ENCODE assay signal across 14 cellular contexts in the genomic region with DNA sequence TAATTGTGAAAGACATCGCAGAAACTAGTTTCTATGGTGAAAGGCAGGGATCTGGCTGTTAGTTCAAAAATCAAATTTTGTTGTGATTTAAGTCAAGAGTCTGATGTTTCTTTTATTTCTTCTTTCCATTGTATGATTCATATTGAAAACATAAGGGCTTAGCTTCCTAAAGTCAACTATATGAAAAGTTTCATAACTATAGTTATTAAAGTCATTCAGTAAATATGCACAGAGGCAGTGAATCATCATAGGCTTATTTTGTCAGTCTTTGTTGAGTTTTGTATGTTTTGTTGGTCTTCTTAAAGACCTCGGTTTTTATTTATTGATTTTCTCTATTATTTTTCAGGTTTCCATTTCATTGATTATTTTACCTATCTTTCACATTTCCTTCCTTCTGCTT. TPM values are rescaled to one million over a fixed set of nuclear protein-coding genes. Genes with fewer than 3 reads are reported as not detected.
DNase-seq lines count a peak whose midpoint lies in the region; ATAC-seq, FAIRE-seq and TF ChIP-seq lines count a peak whose summit lies in the region.
"Not testable (repeated sequence)": the region's sequence is repeated elsewhere in the genome, so short reads cannot be mapped to it uniquely, and the experiment has no call there.
"Had no signal": no experiment of that assay in that cellular context is flagged by ENCODE, and none has a peak within 500 bp of the region (broad histone marks: within the 10 kb centered on the region; RNA-seq: fewer than 3 reads in every experiment).

No MANE protein-coding gene starts in this region.

- TF ChIP-seq POLR2A in A549 (IDR thresholded peaks at IDR 0.05; ENCODE audit: low read length); endothelial cell of umbilical vein (IDR thresholded peaks at IDR 0.05; ENCODE audit: low read depth, low read length): not testable (repeated sequence)

- CTCF ChIA-PET in A549 (lab: Yijun Ruan, JAX); endothelial cell of umbilical vein (lab: Charles Lee): not testable (repeated sequence)

- not testable (repeated sequence) for H3K9ac ChIP-seq in endothelial cell of umbilical vein (replicated peaks; ENCODE audit: extremely low read depth, insufficient read depth, low read length)

- not testable (repeated sequence) for TF ChIP-seq RAD21 in A549 (conservative IDR thresholded peaks at IDR 0.05 in 1 of 2, IDR thresholded peaks at IDR 0.05 in 1 of 2)

- not testable (repeated sequence) for H3K9me3 ChIP-seq in A549; RWPE2 (ENCODE audit: severe bottlenecking); endothelial cell of umbilical vein (replicated peaks; ENCODE audit: control insufficient read depth, insufficient read depth, low read length); small intestine (ENCODE audit: control insufficient read depth, low read depth)

- intact Hi-C loops in endothelial cell of umbilical vein (cut with micrococcal nuclease), result not testable (repeated sequence)

- H4K20me1 ChIP-seq in endothelial cell of umbilical vein (replicated peaks; ENCODE audit: control insufficient read depth, extremely low read depth, insufficient read depth, low read length), result not testable (repeated sequence)

- not testable (repeated sequence) for H3K27ac ChIP-seq in A549; RWPE2 (ENCODE audit: poor library complexity, severe bottlenecking); endothelial cell of umbilical vein (ENCODE audit: insufficient read depth, low read depth, low read length); small intestine (ENCODE audit: low read depth in 1 of 2, low read length in 1 of 2)

- POLR2A ChIA-PET in A549 (lab: Yijun Ruan, JAX); endothelial cell of umbilical vein (lab: Charles Lee): not testable (repeated sequence)

- not testable (repeated sequence) for H3K27me3 ChIP-seq in RWPE2 (ENCODE audit: insufficient read depth, poor library complexity, severe bottlenecking); endothelial cell of umbilical vein (ENCODE audit: control insufficient read depth in 2 of 2, insufficient read depth in 2 of 2, low read length in 2 of 2); small intestine (ENCODE audit: control insufficient read depth in 2 of 2, insufficient read depth in 2 of 2, low read length in 2 of 2)

- not testable (repeated sequence) for ATAC-seq in A549
- ATAC-seq in RWPE2 (ENCODE audit: low read depth), result peak; percentile 58; the same call in 1 of the 3 replicates

- H3K4me1 ChIP-seq in A549; RWPE2 (ENCODE audit: insufficient read depth, poor library complexity, severe bottlenecking); endothelial cell of umbilical vein (ENCODE audit: control insufficient read depth, extremely low read depth, insufficient read depth, low read length); small intestine (ENCODE audit: control insufficient read depth in 2 of 2, insufficient read depth in 1 of 2, low read depth in 1 of 2, low read length in 1 of 2): not testable (repeated sequence)

- not testable (repeated sequence) for H3K9me1 ChIP-seq in endothelial cell of umbilical vein (replicated peaks; ENCODE audit: control insufficient read depth, extremely low read depth, insufficient read depth, low read length)

- H3K4me2 ChIP-seq in A549; endothelial cell of umbilical vein (ENCODE audit: insufficient read depth, low read length): not testable (repeated sequence)

- TF ChIP-seq EP300 in A549 (IDR thresholded peaks at IDR 0.05), result not testable (repeated sequence)

- H3K36me3 ChIP-seq in RWPE2 (ENCODE audit: low read depth); endothelial cell of umbilical vein (ENCODE audit: control insufficient read depth in 2 of 2, extremely low read depth in 1 of 2, insufficient read depth in 2 of 2, low read length in 2 of 2); small intestine (ENCODE audit: control insufficient read depth in 2 of 2, insufficient read depth in 2 of 2, low read length in 2 of 2): not testable (repeated sequence)

- dilution Hi-C loops in endothelial cell of umbilical vein (cut with MboI; ENCODE audit: extremely low pct_ligation_motif_present, low sequenced_read_pairs), result not testable (repeated sequence)

- not testable (repeated sequence) for BruUV-seq in endothelial cell of umbilical vein (replicated peaks; lab: Mats Ljungman, UMichigan)

- not testable (repeated sequence) for H3K79me2 ChIP-seq in endothelial cell of umbilical vein (ENCODE audit: control insufficient read depth, insufficient read depth, low read length)

- no CpG with 5 or more reads among the region's 2 CpGs for WGBS in A549 (ENCODE audit: missing lambda C conversion rate)
- WGBS in small intestine, 3 donors, result no CpG with 5 or more reads among the region's 2 CpGs

- not testable (repeated sequence) for TF ChIP-seq CTCF in A549 (IDR thresholded peaks at IDR 0.05); RWPE2 (IDR thresholded peaks at IDR 0.05; ENCODE audit: poor library complexity, severe bottlenecking); endothelial cell of umbilical vein (IDR thresholded peaks at IDR 0.05; ENCODE audit: extremely low read depth in 1 of 2, insufficient read depth in 1 of 2, low read depth in 1 of 2, low read length in 2 of 2)

- peak; percentile 46 for FAIRE-seq in A549 (lab: Jason Lieb, UNC)
- FAIRE-seq in endothelial cell of umbilical vein (lab: Jason Lieb, UNC), result peak; percentile 90
- FAIRE-seq in islet of Langerhans (lab: Jason Lieb, UNC), result peak; percentile 36
- FAIRE-seq in small intestine (lab: Jason Lieb, UNC), result peak; percentile 75

- DNase-seq in A549 (ENCODE audit: low read depth in 1 of 2, low spot score in 1 of 2); RWPE2 (ENCODE audit: low spot score); endothelial cell of umbilical vein (ENCODE audit: low read depth, low spot score); small intestine: not testable (repeated sequence)

- H3K4me3 ChIP-seq in A549; RWPE2 (ENCODE audit: severe bottlenecking); endothelial cell of umbilical vein (replicated peaks in 1 of 3; ENCODE audit: insufficient read depth in 1 of 3, low read depth in 1 of 3, low read length in 3 of 3); small intestine (ENCODE audit: low read depth in 1 of 2, low read length in 2 of 2): not testable (repeated sequence)

- not testable (repeated sequence) for H2AFZ ChIP-seq in endothelial cell of umbilical vein (ENCODE audit: low read depth, low read length)

RNA-seq across cellular contexts. Expression of a gene that starts 29.5 kb away (rescaled TPM):
- not detected in 2 replicates for polyA plus RNA-seq in A549 (2011; rRNA removed)
- polyA plus RNA-seq in A549 (2012; cell fraction: cytosol; rRNA removed), result not detected in 2 replicates
- polyA plus RNA-seq in A549 (2012; cell fraction: nucleus; rRNA removed), result not detected in 2 replicates
- polyA plus RNA-seq in A549 (2017; fragmentation: RNase III; extraction: RNeasy Plus Mini Kit Qiagen cat#74134 plus additional on column Dnase treatment), result not detected in 3 replicates
- not detected in 2 replicates for polyA minus RNA-seq in A549 (2011; rRNA and poly(A)+ RNA removed)
- total RNA-seq in endothelial cell of umbilical vein, result not detected in 2 replicates
- not detected in 2 replicates for polyA plus RNA-seq in endothelial cell of umbilical vein
- polyA plus RNA-seq in endothelial cell of umbilical vein (2011; cell fraction: cytosol; rRNA removed), result not detected in 2 replicates
- polyA plus RNA-seq in endothelial cell of umbilical vein (2011; cell fraction: nucleus; rRNA removed), result not detected in 2 replicates
- polyA plus RNA-seq in endothelial cell of umbilical vein (2012), result not detected in 2 replicates
- polyA minus RNA-seq in endothelial cell of umbilical vein, result not detected in 2 replicates
- polyA minus RNA-seq in endothelial cell of umbilical vein (2011; cell fraction: cytosol; rRNA and poly(A)+ RNA removed), result not detected
- polyA minus RNA-seq in endothelial cell of umbilical vein (2011; cell fraction: nucleus; rRNA and poly(A)+ RNA removed), result not detected in 2 replicates
- polyA plus RNA-seq in small intestine, result not detected
- total RNA-seq: A673; CD4-positive, alpha-beta memory T cell; CD4-positive, CD25-positive, alpha-beta regulatory T cell; CD8-positive, alpha-beta memory T cell; Daoy; G401; GM12878 had no signal
- polyA plus RNA-seq: AG04450; CD14-positive monocyte; CD4-positive, alpha-beta memory T cell; CD4-positive, CD25-positive, alpha-beta regulatory T cell; CD8-positive, alpha-beta memory T cell; GM12878 had no signal

RNA-seq across cellular contexts. Expression of a gene that starts 55.1 kb away (rescaled TPM):
- polyA plus RNA-seq in A549 (2011; rRNA removed) (not detected in 2 replicates), A549 (2017; fragmentation: RNase III; extraction: RNeasy Plus Mini Kit Qiagen cat#74134 plus additional on column Dnase treatment) (not detected in 3 replicates), endothelial cell of umbilical vein (not detected in 2 replicates), small intestine (not detected)
- not detected in 2 replicates for polyA plus RNA-seq in A549 (2012; cell fraction: cytosol; rRNA removed)
- polyA plus RNA-seq in A549 (2012; cell fraction: nucleus; rRNA removed), result not detected in 2 replicates
- polyA minus RNA-seq in A549 (2011; rRNA and poly(A)+ RNA removed), result not detected in 2 replicates
- not detected in 2 replicates for total RNA-seq in endothelial cell of umbilical vein
- polyA plus RNA-seq in endothelial cell of umbilical vein (2011; cell fraction: cytosol; rRNA removed), result not detected in 2 replicates
- polyA plus RNA-seq in endothelial cell of umbilical vein (2011; cell fraction: nucleus; rRNA removed), result not detected in 2 replicates
- polyA plus RNA-seq in endothelial cell of umbilical vein (2012), result not detected in 2 replicates
- polyA minus RNA-seq in endothelial cell of umbilical vein, result not detected in 2 replicates
- polyA minus RNA-seq in endothelial cell of umbilical vein (2011; cell fraction: cytosol; rRNA and poly(A)+ RNA removed), result not detected
- not detected in 2 replicates for polyA minus RNA-seq in endothelial cell of umbilical vein (2011; cell fraction: nucleus; rRNA and poly(A)+ RNA removed)
- total RNA-seq: A673; CD4-positive, alpha-beta memory T cell; CD4-positive, CD25-positive, alpha-beta regulatory T cell; CD8-positive, alpha-beta memory T cell; Daoy; G401; GM12878 had no signal
- polyA plus RNA-seq: AG04450; CD14-positive monocyte; CD4-positive, alpha-beta memory T cell; CD4-positive, CD25-positive, alpha-beta regulatory T cell; CD8-positive, alpha-beta memory T cell; GM12878 had no signal
